Comparison of ENCODE assay signal across 15 cellular contexts in the genomic region with DNA sequence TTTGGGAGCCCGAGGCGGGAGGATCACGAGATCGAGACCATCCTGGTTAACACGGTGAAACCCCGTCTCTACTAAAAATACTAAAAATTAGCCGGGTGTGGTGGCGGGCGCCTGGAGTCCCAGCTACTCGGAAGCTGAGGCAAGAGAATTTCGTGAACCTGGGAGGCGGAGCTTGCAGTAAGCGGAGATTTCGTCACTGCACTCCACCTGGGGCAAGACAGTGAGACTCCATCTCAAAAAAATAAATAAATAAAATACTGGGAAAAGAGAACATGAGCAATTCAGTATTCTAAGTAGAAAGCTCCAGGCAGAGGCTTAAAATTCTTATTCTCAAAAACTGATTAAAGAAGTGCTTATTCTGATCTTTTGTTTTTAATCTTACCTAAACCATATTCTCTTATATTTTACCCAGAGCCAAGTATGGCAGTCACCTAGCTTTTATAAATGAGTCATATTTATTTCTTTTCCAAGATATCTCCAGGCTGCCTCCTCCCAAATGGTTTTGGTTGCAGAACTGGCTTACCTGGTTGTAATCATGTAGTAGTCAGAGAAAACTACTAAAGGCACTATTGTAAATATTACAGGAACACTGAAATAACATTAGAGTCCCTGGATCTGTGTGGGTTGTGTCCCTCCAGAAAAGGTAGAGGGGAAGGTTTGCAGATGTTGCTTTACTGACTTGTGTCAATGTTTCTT. TPM values are rescaled to one million over a fixed set of nuclear protein-coding genes. Genes with fewer than 3 reads are reported as not detected.
DNase-seq lines count a peak whose midpoint lies in the region; ATAC-seq, FAIRE-seq and TF ChIP-seq lines count a peak whose summit lies in the region.
"Had no signal": no experiment of that assay in that cellular context is flagged by ENCODE, and none has a peak within 500 bp of the region (broad histone marks: within the 10 kb centered on the region; RNA-seq: fewer than 3 reads in every experiment).

No MANE protein-coding gene starts in this region.

- H3K27ac Mint-ChIP-seq in MCF 10A (ENCODE audit: low read depth, unreplicated experiment), result no peak overlapping the region
- H3K27ac Mint-ChIP-seq: CD14-positive monocyte had no signal

- H3K9me3 ChIP-seq in mammary epithelial cell (replicated peaks; ENCODE audit: insufficient read depth, low read length) (no peaks in the 10 kb centered on the region), esophagus squamous epithelium (peaks cover 0 to 5% (median 0%) of the 10 kb centered on the region in 3 donors), vagina (no peaks in the 10 kb centered on the region), left lung (peaks cover 0 to 14% of the 10 kb centered on the region in 2 donors)
- H3K9me3 ChIP-seq: HAP-1 had no signal

- H3K36me3 Mint-ChIP-seq in MCF 10A (ENCODE audit: insufficient read depth, unreplicated experiment), result no peaks in the 10 kb centered on the region
- H3K36me3 Mint-ChIP-seq: CD14-positive monocyte had no signal

- TF ChIP-seq POLR2A in esophagus squamous epithelium (IDR thresholded peaks at IDR 0.05) (no peak), vagina (IDR thresholded peaks at IDR 0.05) (no peak)

- H3K36me3 ChIP-seq in mammary epithelial cell (ENCODE audit: insufficient read depth, low read length) (no peaks in the 10 kb centered on the region), bronchial epithelial cell (ENCODE audit: control insufficient read depth, insufficient read depth, low read length) (no peaks in the 10 kb centered on the region), esophagus squamous epithelium (no peaks in the 10 kb centered on the region), vagina (no peaks in the 10 kb centered on the region), left lung (no peaks in the 10 kb centered on the region)
- H3K36me3 ChIP-seq: HAP-1 had no signal

- H3K79me2 ChIP-seq in mammary epithelial cell (ENCODE audit: insufficient read depth, low read length), result no peaks in the 10 kb centered on the region

- peak; percentile 35 for DNase-seq in mammary epithelial cell
- no peak for DNase-seq in MCF 10A (ENCODE audit: unreplicated experiment)
- DNase-seq in bronchial epithelial cell (ENCODE audit: low read depth), result peak; percentile 78
- no peak for DNase-seq in esophagus squamous epithelium (lab: John Stamatoyannopoulos, UW)
- DNase-seq in vagina (ENCODE audit: extremely low spot score in 2 of 2), result no peak
- no peak for DNase-seq in stimulated activated CD4-positive, alpha-beta T cell treated with anti-CD3 and anti-CD28 coated beads, Interleukin-2, amount 100 ng/mL, for 48 hours
- no peak for DNase-seq in left lung
- no peak for DNase-seq in dermis blood vessel endothelial cell
- DNase-seq: DMS53, GF-D8 had no signal

- no peak overlapping the region for H3K4me2 ChIP-seq in mammary epithelial cell (ENCODE audit: insufficient read depth, low read depth, low read length)

- no peak overlapping the region for H3K9ac ChIP-seq in mammary epithelial cell (ENCODE audit: insufficient read depth, low read length)

- FAIRE-seq in bronchial epithelial cell (lab: Jason Lieb, UNC), result no peak
- FAIRE-seq: H1, HTR-8/SVneo had no signal

- intact Hi-C loops in mammary epithelial cell (cut with micrococcal nuclease) (no loop called here), MCF 10A (cut with micrococcal nuclease) (no loop called here), esophagus squamous epithelium (cut with DNase I) (no loop called here), vagina (cut with DNase I) (no loop called here), left lung (cut with DNase I) (no loop called here)

- no peaks in the 10 kb centered on the region for H4K20me1 ChIP-seq in mammary epithelial cell (ENCODE audit: insufficient read depth, low read length)

- 89% methylated on average over 14 of the region's 14 CpGs for WGBS in mammary epithelial cell (ENCODE audit: low coverage, missing lambda C conversion rate)
- WGBS in esophagus squamous epithelium, 2 donors, result 64 to 66% methylated on average over 14 of the region's 14 CpGs

- BruUV-seq in mammary epithelial cell (replicated peaks; lab: Mats Ljungman, UMichigan), result no TSS peak
- BruUV-seq in MCF 10A (replicated peaks; lab: Mats Ljungman, UMichigan), result no TSS peak

- POLR2A ChIA-PET in MCF 10A (lab: Yijun Ruan, JAX), result interaction anchor here (0.6 to 1.2 kb wide), 4 partner anchors 9 to 48 kb away, joined by 3 to 7 read pairs (median 4); no protein-coding TSS in a partner anchor

- no peak overlapping the region for H2AFZ ChIP-seq in mammary epithelial cell (ENCODE audit: low read depth, low read length)

- H3K27ac ChIP-seq in mammary epithelial cell (ENCODE audit: insufficient read depth, low read depth, low read length) (no peak overlapping the region), esophagus squamous epithelium (peak overlapping the region in 3 of 4 donors; percentile 15 to 60 (median 37)), vagina (no peak overlapping the region), left lung (no peak overlapping the region)
- H3K27ac ChIP-seq: 22Rv1 had no signal

- ATAC-seq in left lung, result no peak

- H3K4me1 ChIP-seq in mammary epithelial cell (ENCODE audit: insufficient read depth, low read length) (peaks cover 5% of the 10 kb centered on the region), esophagus squamous epithelium (peaks cover 3 to 39% (median 6%) of the 10 kb centered on the region in 3 donors), vagina (no peaks in the 10 kb centered on the region), left lung (no peaks in the 10 kb centered on the region)
- H3K4me1 ChIP-seq: HAP-1 had no signal

- no peak for TF ChIP-seq CTCF in mammary epithelial cell (conservative IDR thresholded peaks at IDR 0.05 in 1 of 2, IDR thresholded peaks at IDR 0.05 in 1 of 2; ENCODE audit: extremely low read depth in 1 of 2, insufficient read depth in 1 of 2, low read depth in 1 of 2, low read length in 2 of 2)
- TF ChIP-seq CTCF in MCF 10A (IDR thresholded peaks at IDR 0.05; ENCODE audit: unreplicated experiment), result no peak
- TF ChIP-seq CTCF in bronchial epithelial cell (IDR thresholded peaks at IDR 0.05; ENCODE audit: insufficient read depth, low read length, severe bottlenecking), result no peak
- TF ChIP-seq CTCF in esophagus squamous epithelium (IDR thresholded peaks at IDR 0.05), result no peak
- no peak for TF ChIP-seq CTCF in vagina (IDR thresholded peaks at IDR 0.05)
- no peak for TF ChIP-seq CTCF in left lung (IDR thresholded peaks at IDR 0.05)

- H3K4me1 Mint-ChIP-seq in MCF 10A (ENCODE audit: insufficient read depth, unreplicated experiment), result peaks cover 6% of the 10 kb centered on the region
- H3K4me1 Mint-ChIP-seq: CD14-positive monocyte had no signal

- H3K4me3 ChIP-seq in mammary epithelial cell (replicated peaks in 1 of 3; ENCODE audit: insufficient read depth in 1 of 3, low read depth in 2 of 3, low read length in 3 of 3), result no peak overlapping the region
- H3K4me3 ChIP-seq in bronchial epithelial cell (ENCODE audit: low read depth, low read length), result no peak overlapping the region
- no peak overlapping the region for H3K4me3 ChIP-seq in esophagus squamous epithelium
- no peak overlapping the region for H3K4me3 ChIP-seq in vagina
- H3K4me3 ChIP-seq in left lung, result no peak overlapping the region
- H3K4me3 ChIP-seq: HAP-1 had no signal

- H3K27me3 Mint-ChIP-seq in MCF 10A (ENCODE audit: insufficient read depth, unreplicated experiment), result no peaks in the 10 kb centered on the region

- in situ Hi-C loops in mammary epithelial cell (cut with MboI; ENCODE audit: low sequenced_read_pairs in 2 of 2), result no loop called here

- dilution Hi-C loops in mammary epithelial cell (cut with HindIII; ENCODE audit: low sequenced_read_pairs), result no loop called here

- CTCF ChIA-PET in mammary epithelial cell (lab: Charles Lee; ENCODE audit: low non-redundant PET), result no interaction called here
- CTCF ChIA-PET in MCF 10A (lab: Yijun Ruan, JAX), result interaction anchor here (0.5 to 0.6 kb wide), 2 partner anchors 25 to 1743 kb away, joined by 3 read pairs; no protein-coding TSS in a partner anchor

- H3K4me3 Mint-ChIP-seq in MCF 10A (ENCODE audit: unreplicated experiment), result no peak overlapping the region
- H3K4me3 Mint-ChIP-seq: CD14-positive monocyte had no signal

- H3K27me3 ChIP-seq in mammary epithelial cell (ENCODE audit: insufficient read depth, low read length) (no peaks in the 10 kb centered on the region), bronchial epithelial cell (ENCODE audit: control insufficient read depth, insufficient read depth, low read length) (no peaks in the 10 kb centered on the region), esophagus squamous epithelium (no peaks in the 10 kb centered on the region), vagina (no peaks in the 10 kb centered on the region), left lung (no peaks in the 10 kb centered on the region)

- peaks cover 8% of the 10 kb centered on the region for H3K9me3 Mint-ChIP-seq in MCF 10A (ENCODE audit: unreplicated experiment)

RNA-seq across cellular contexts. Expression of gene DYNC1LI1, which starts 45.8 kb away (rescaled TPM):
- 10 to 100 TPM; 30.2 to 43.8 TPM for total RNA-seq in mammary epithelial cell
- polyA plus RNA-seq in mammary epithelial cell, result 20.8 TPM
- polyA minus RNA-seq in mammary epithelial cell, result 23.3 TPM
- 39.1 and 47.6 TPM in 2 replicates for total RNA-seq in MCF 10A (2022)
- 24.5 and 26.1 TPM in 2 replicates for total RNA-seq in bronchial epithelial cell
- 10 to 100 TPM; 12.8 to 29.9 (median 24.8) TPM for total RNA-seq in esophagus squamous epithelium
- total RNA-seq in vagina, result 25.3 TPM
- 10 to 100 TPM; 32.6 to 38.1 TPM for total RNA-seq in left lung
- total RNA-seq in dermis blood vessel endothelial cell, result 49.0 and 70.5 TPM in 2 replicates

Comparison
In these comparisons a context has a peak if more than half of its experiments do, and no peak if none do; other contexts are left out.
1. DNase-seq: peak in mammary epithelial cell (single experiment) and bronchial epithelial cell (single experiment); none in MCF 10A (single experiment), esophagus squamous epithelium (single experiment), vagina (0 of 2), stimulated activated CD4-positive, alpha-beta T cell treated with anti-CD3 and anti-CD28 coated beads, Interleukin-2, amount 100 ng/mL, for 48 hours (0 of 2), left lung (0 of 2) and dermis blood vessel endothelial cell (single experiment).
2. H3K27ac ChIP-seq: peak in esophagus squamous epithelium (3 of 4); none in mammary epithelial cell (single experiment), vagina (single experiment) and left lung (0 of 2).